Comparison of ENCODE assay signal across 8 cellular contexts in genomic region chr3:107206141-107206540, GRCh38.
DNase-seq lines count a peak whose midpoint lies in the region; ATAC-seq, FAIRE-seq and TF ChIP-seq lines count a peak whose summit lies in the region.

No MANE protein-coding gene starts in this region.

- H4K20me1 ChIP-seq in GM12878 (ENCODE audit: control insufficient read depth, insufficient read depth): no peaks in the 10 kb centered on the region

- TF ChIP-seq CTCF in GM13977 (IDR thresholded peaks at IDR 0.05; ENCODE audit: extremely low read depth, insufficient read depth, missing control alignments): peak; percentile 49
- peak; percentile 61 for TF ChIP-seq CTCF in NB4 (IDR thresholded peaks at IDR 0.05; ENCODE audit: low read depth, low read length)
- TF ChIP-seq CTCF in GM12878 (IDR thresholded peaks at IDR 0.05 in 2 of 3, conservative IDR thresholded peaks at IDR 0.05 in 1 of 3; ENCODE audit: control insufficient read depth in 2 of 3, extremely low read depth in 1 of 3, insufficient read depth in 1 of 3, low read depth in 3 of 3, low read length in 3 of 3): peak; percentile 39 to 56 (median 41); a peak in 5 of 6 replicates
- peak; percentile 47 for TF ChIP-seq CTCF in lower lobe of right lung (IDR thresholded peaks at IDR 0.05)

- H3K4me1 ChIP-seq in GM12878 (ENCODE audit: control insufficient read depth, insufficient read depth, low read length) (no peaks in the 10 kb centered on the region), lower lobe of right lung (peaks cover 7% of the 10 kb centered on the region)

- no peaks in the 10 kb centered on the region for H3K27me3 ChIP-seq in GM12878 (replicated peaks in 1 of 2; ENCODE audit: control insufficient read depth in 2 of 2, insufficient read depth in 2 of 2, low read length in 1 of 2)
- H3K27me3 ChIP-seq in lower lobe of right lung (ENCODE audit: low read depth): no peaks in the 10 kb centered on the region

- FAIRE-seq in GM12878 (lab: Jason Lieb, UNC): peak; percentile 49

- in situ Hi-C loops in GM13977 (cut with MboI; ENCODE audit: low pct_unique_long_range_greater_than_20kb, low sequenced_read_pairs, unreplicated experiment): no loop called here
- in situ Hi-C loops in GM12878 (cut with MboI): no loop called here

- no TSS peak for BruUV-seq in GM12878 (replicated peaks; lab: Mats Ljungman, UMichigan)

- CTCF ChIA-PET in GM12878 (lab: Yijun Ruan, JAX): interaction anchor here (0.7 to 1.8 kb wide), 5 partner anchors 9 to 225 kb away, joined by 3 to 5 read pairs (median 4); no protein-coding TSS in a partner anchor

- DNase-seq in AG20443 (ENCODE audit: low spot score) (peak; percentile 46), GM13977 (ENCODE audit: low spot score) (peak; percentile 10), NB4 (ENCODE audit: low read depth) (peak; percentile 54), GM12878 (ENCODE audit: low read depth, low spot score) (no peak), lower lobe of right lung (no peak)
- no peak for DNase-seq in activated T-cell treated with anti-CD3 and anti-CD28 coated beads, Interleukin-2, amount 50 U/mL, for 1 hour

- POLR2A ChIA-PET in GM12878 (lab: Charles Lee): no interaction called here

- no peak overlapping the region for H3K9ac ChIP-seq in GM12878 (ENCODE audit: control insufficient read depth, insufficient read depth, low read length)

- 0% methylated on average over 1 of the region's 1 CpG for WGBS in GM12878 (ENCODE audit: insufficient coverage, insufficient replicate concordance, low lambda C conversion rate, missing lambda C conversion rate)

- TF ChIP-seq EP300 in GM12878 (IDR thresholded peaks at IDR 0.05; ENCODE audit: borderline replicate concordance in 1 of 2, control insufficient read depth in 1 of 2, low read depth in 2 of 2, low read length in 2 of 2): no peak

- TF ChIP-seq RAD21 in GM12878 (IDR thresholded peaks at IDR 0.05; ENCODE audit: insufficient read depth, low read depth, low read length): peak; percentile 41; the same call in 1 of the 2 replicates

- SMC1A ChIA-PET in GM12878 (lab: Charles Lee; ENCODE audit: uncharacterized antibody, unreplicated experiment): interaction anchor here (0.9 kb wide), 1 partner anchor 40 kb away, joined by 3 read pairs; no protein-coding TSS in a partner anchor

- TF ChIP-seq POLR2A in NB4 (IDR thresholded peaks at IDR 0.05; ENCODE audit: extremely low read depth, insufficient read length) (no peak), GM12878 (IDR thresholded peaks at IDR 0.05; ENCODE audit: low read depth, low read length) (no peak)

- H3K79me2 ChIP-seq in GM12878 (ENCODE audit: control insufficient read depth, insufficient read depth, low read length): no peaks in the 10 kb centered on the region

- H3K4me3 ChIP-seq in NB4 (ENCODE audit: low read depth, low read length) (no peak overlapping the region), GM12878 (no peak overlapping the region), lower lobe of right lung (no peak overlapping the region)

- no peaks in the 10 kb centered on the region; the same call in 2 of the 3 replicates for H3K9me3 ChIP-seq in GM12878 (replicated peaks; ENCODE audit: control insufficient read depth, insufficient read depth, low read length)
- no peaks in the 10 kb centered on the region for H3K9me3 ChIP-seq in lower lobe of right lung

- intact Hi-C loops in GM12878 (cut with micrococcal nuclease; ENCODE audit: unreplicated experiment): no loop called here
- intact Hi-C loops in lower lobe of right lung (cut with DNase I): no loop called here

- H3K36me3 ChIP-seq in GM12878 (ENCODE audit: control insufficient read depth in 2 of 2, insufficient read depth in 2 of 2, low read length in 1 of 2) (no peaks in the 10 kb centered on the region), lower lobe of right lung (no peaks in the 10 kb centered on the region)

- H3K27ac ChIP-seq in GM12878 (ENCODE audit: control insufficient read depth, insufficient read depth) (no peak overlapping the region), lower lobe of right lung (no peak overlapping the region)

- RAD21 ChIA-PET in GM12878 (lab: Charles Lee; ENCODE audit: unreplicated experiment): no interaction called here

- H3K4me2 ChIP-seq in GM12878 (ENCODE audit: control insufficient read depth, insufficient read depth): no peak overlapping the region

- no peak overlapping the region for H2AFZ ChIP-seq in GM12878 (ENCODE audit: control insufficient read depth, low read depth, low read length)

- ATAC-seq in GM12878: peak; percentile 71
- no peak for ATAC-seq in lower lobe of right lung
- no peak for ATAC-seq in HG03571 (IDR thresholded peaks at IDR 0.05; ENCODE audit: unreplicated experiment)
- ATAC-seq in GM18873 (IDR thresholded peaks at IDR 0.05; ENCODE audit: low FRiP score, unreplicated experiment): no peak

TF ChIP-seq in GM12878, 131 proteins besides CTCF, POLR2A, EP300 and RAD21:
- TF ChIP-seq SREBF1 (IDR thresholded peaks at IDR 0.05; ENCODE audit: low read length): no peak
- TF ChIP-seq CBX3 (IDR thresholded peaks at IDR 0.05; ENCODE audit: borderline replicate concordance, low read depth): no peak
- no peak for TF ChIP-seq TCF7 (IDR thresholded peaks at IDR 0.05; ENCODE audit: borderline replicate concordance)
- TF ChIP-seq SMAD1 (IDR thresholded peaks at IDR 0.05; ENCODE audit: low read depth, partially characterized antibody): no peak
- TF ChIP-seq FOS (IDR thresholded peaks at IDR 0.05; ENCODE audit: borderline replicate concordance, extremely low read depth, insufficient read length): no peak
- no peak for TF ChIP-seq MYC (IDR thresholded peaks at IDR 0.05; ENCODE audit: insufficient read depth, insufficient read length, insufficient replicate concordance, low read length, severe bottlenecking)
- TF ChIP-seq RUNX3 (IDR thresholded peaks at IDR 0.05; ENCODE audit: low read length): no peak
- no peak for TF ChIP-seq TCF3 (IDR thresholded peaks at IDR 0.05; ENCODE audit: borderline replicate concordance, insufficient read depth, low read depth, low read length)
- no peak for TF ChIP-seq FOXK2 (IDR thresholded peaks at IDR 0.05)
TF ChIP-seq in GM12878: peak in this region for 0.

Comparison
In these comparisons a context has a peak if more than half of its experiments do, and no peak if none do; other contexts are left out.
1. DNase-seq: peak in AG20443 (single experiment), GM13977 (single experiment) and NB4 (single experiment); none in GM12878 (single experiment), lower lobe of right lung (single experiment) and activated T-cell treated with anti-CD3 and anti-CD28 coated beads, Interleukin-2, amount 50 U/mL, for 1 hour (single experiment).
2. Peak in every context shown above with its lines, with median percentiles within 50 percentile points of each other: CTCF ChIP-seq.